18 cellular contexts compared by ENCODE assay signal in genomic region chr2:21047161-21048009, GRCh38. TPM values are rescaled to one million over a fixed set of nuclear protein-coding genes. Genes with fewer than 3 reads are reported as not detected.
A peak's percentile ranks its signal among the peaks of the same experiment; 100 is the strongest.
DNase-seq lines count a peak whose midpoint lies in the region; ATAC-seq lines count a peak whose summit lies in the region.
"Had no signal": no experiment of that assay in that cellular context is flagged by ENCODE, and none has a peak within 500 bp of the region (broad histone marks: within the 10 kb centered on the region; RNA-seq: fewer than 3 reads in every experiment).

No MANE protein-coding gene starts in this region.

- no peak overlapping the region for H3K27ac ChIP-seq in aorta (ENCODE audit: low read depth in 1 of 2, low read length in 2 of 2)
- H3K27ac ChIP-seq: epithelial cell of prostate, neutrophil, suprapubic skin had no signal

- no peak overlapping the region for H3K4me3 ChIP-seq in aorta (ENCODE audit: low read length in 2 of 2)
- H3K4me3 ChIP-seq: suprapubic skin had no signal

- H3K36me3 ChIP-seq in aorta (ENCODE audit: control insufficient read depth in 1 of 2, insufficient read depth in 2 of 2, low read length in 1 of 2): no peaks in the 10 kb centered on the region
- H3K36me3 ChIP-seq: neutrophil, suprapubic skin had no signal

- H3K27me3 ChIP-seq in aorta (ENCODE audit: control insufficient read depth in 1 of 2, insufficient read depth in 2 of 2, low read length in 1 of 2): no peaks in the 10 kb centered on the region

- peak; percentile 23 for ATAC-seq in left lobe of liver
- no peak for ATAC-seq in GM19035 (IDR thresholded peaks at IDR 0.05; ENCODE audit: unreplicated experiment)
- no peak for ATAC-seq in aorta (ENCODE audit: low FRiP score)
- no peak for ATAC-seq in GM21423 (IDR thresholded peaks at IDR 0.05; ENCODE audit: unreplicated experiment)
- ATAC-seq: sciatic nerve had no signal

- no peaks in the 10 kb centered on the region for H3K4me1 ChIP-seq in aorta (ENCODE audit: control insufficient read depth in 1 of 2, insufficient read depth in 2 of 2, low read length in 2 of 2)

- WGBS in aorta, 2 donors: 63 to 64% methylated on average over 7 of the region's 7 CpGs

- DNase-seq in DMS153 treated with DMSO at 0.1 percent for 48 hours (lab: John Stamatoyannopoulos, UW; ENCODE audit: unreplicated experiment) (peak; percentile 15), NCI-H226 (peak; percentile 48), amniotic epithelial cell (ENCODE audit: low read depth) (peak; percentile 36), left lobe of liver (ENCODE audit: low spot score) (peak; percentile 88), aorta (no peak), medulla oblongata (ENCODE audit: extremely low spot score) (no peak)
- DNase-seq: activated gamma-delta T cell treated with Interleukin-2 at 50 U/mL for 16 hours, immature natural killer cell, NCI-H2171 treated with DMSO at 0.1 percent for 48 hours, Right ventricle myocardium superior had no signal

- intact Hi-C loops in aorta (cut with DNase I): loop anchor here in 1 of 2 donors (10.0 kb wide), 1 partner anchor 127 kb away; no protein-coding TSS in a partner anchor

- no peaks in the 10 kb centered on the region for H3K9me3 ChIP-seq in aorta (ENCODE audit: control insufficient read depth, low read length)
- H3K9me3 ChIP-seq: neutrophil, suprapubic skin had no signal

RNA-seq across cellular contexts. Expression of gene APOB, which starts 3.5 kb away (rescaled TPM):
- total RNA-seq in left lobe of liver: 2,405 TPM
- total RNA-seq in aorta: 1 to 10 TPM; 4.7 to 5.9 TPM
- 1 to 10 TPM in 1 of 2 donors, under 1 TPM in 1; 0.38 to 8.8 TPM for polyA plus RNA-seq in aorta
- total RNA-seq: mononuclear cell; T-helper 2 cell treated with Interferon-gamma antibody and Interleukin-4, amounts not matched to agents 100 ng/mL and 5 ng/mL, for 36 hours had no signal
- polyA plus RNA-seq: immature natural killer cell had no signal

Comparison
In these comparisons a context has a peak if more than half of its experiments do, and no peak if none do; other contexts are left out.
1. DNase-seq: peak in DMS153 treated with DMSO at 0.1 percent for 48 hours (single experiment), NCI-H226 (single experiment), amniotic epithelial cell (single experiment) and left lobe of liver (single experiment); none in aorta (0 of 2) and medulla oblongata (single experiment).
2. RNA of gene APOB, which starts 3.5 kb away (total RNA-seq): 2,405 TPM in left lobe of liver (single experiment); 4.7 to 5.9 TPM in aorta; every median in the first group is over 100 times any median in the second.